In the genomic region with DNA sequence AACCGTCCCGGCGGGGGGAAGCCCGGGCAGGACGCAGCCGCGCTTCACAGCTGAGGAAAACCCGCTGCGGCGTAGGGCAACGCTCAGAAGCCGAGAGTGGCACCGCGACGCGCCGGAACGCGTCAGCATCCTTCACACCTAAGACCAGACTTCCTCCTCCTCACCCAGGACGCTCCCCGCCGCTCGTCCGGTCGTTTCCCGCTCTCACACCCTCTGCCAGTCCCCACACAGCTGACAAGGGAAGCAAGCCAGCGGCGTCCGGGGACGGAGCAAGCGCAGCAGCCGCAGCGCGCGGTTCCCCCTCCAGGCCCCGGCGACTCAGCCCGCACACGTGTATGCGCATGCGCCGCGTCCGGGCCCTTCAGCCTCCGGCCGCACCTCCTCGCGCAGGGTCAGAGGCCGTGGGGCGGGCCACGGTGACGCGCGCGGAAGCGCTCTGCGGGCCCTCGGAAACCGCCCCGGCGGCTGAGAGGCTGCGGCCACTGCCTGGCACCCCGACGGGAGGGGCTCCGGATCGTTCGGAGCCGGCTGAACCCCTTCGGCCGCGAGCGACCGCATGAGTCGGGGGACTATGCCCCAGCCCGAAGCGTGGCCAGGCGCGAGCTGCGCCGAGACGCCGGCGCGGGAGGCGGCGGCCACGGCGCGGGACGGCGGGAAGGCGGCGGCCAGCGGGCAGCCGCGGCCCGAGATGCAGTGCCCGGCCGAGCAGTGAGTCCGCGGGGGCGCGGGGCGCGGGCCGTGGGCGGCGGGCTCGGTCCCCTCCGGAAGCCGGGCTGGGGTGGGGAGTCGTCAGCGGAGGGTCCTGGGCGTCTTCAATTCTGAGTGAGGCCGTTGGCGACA, we compare ENCODE assay signal across 1 cellular context.
TF ChIP-seq lines count a peak whose summit lies in the region.

TSS of gene OTULIN (plus strand) at position 449 of the 840 bp plus-strand sequence. CDS start at position 557, 108 bp downstream.

TF ChIP-seq in K562, 482 proteins besides CTCF, POLR2A, EP300 and RAD21 (continued from another document and continues in another):
- TF ChIP-seq, protein P1, sequence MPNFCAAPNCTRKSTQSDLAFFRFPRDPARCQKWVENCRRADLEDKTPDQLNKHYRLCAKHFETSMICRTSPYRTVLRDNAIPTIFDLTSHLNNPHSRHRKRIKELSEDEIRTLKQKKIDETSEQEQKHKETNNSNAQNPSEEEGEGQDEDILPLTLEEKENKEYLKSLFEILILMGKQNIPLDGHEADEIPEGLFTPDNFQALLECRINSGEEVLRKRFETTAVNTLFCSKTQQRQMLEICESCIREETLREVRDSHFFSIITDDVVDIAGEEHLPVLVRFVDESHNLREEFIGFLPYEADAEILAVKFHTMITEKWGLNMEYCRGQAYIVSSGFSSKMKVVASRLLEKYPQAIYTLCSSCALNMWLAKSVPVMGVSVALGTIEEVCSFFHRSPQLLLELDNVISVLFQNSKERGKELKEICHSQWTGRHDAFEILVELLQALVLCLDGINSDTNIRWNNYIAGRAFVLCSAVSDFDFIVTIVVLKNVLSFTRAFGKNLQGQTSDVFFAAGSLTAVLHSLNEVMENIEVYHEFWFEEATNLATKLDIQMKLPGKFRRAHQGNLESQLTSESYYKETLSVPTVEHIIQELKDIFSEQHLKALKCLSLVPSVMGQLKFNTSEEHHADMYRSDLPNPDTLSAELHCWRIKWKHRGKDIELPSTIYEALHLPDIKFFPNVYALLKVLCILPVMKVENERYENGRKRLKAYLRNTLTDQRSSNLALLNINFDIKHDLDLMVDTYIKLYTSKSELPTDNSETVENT (CRISPR knock-in tag; IDR thresholded peaks at IDR 0.05) = 0 out of 2 replicates have a peak, but pooled peaks have one; percentile 56
- TF ChIP-seq CBX3 (IDR thresholded peaks at IDR 0.05; ENCODE audit: borderline replicate concordance in 1 of 2, low read length in 2 of 2) (peak in 1 of 2 experiments; percentile 56; a peak in 1 of 3 replicates), ZNF140 (CRISPR knock-in tag; IDR thresholded peaks at IDR 0.05) (no peak), PURB (CRISPR knock-in tag; IDR thresholded peaks at IDR 0.05; ENCODE audit: low read depth) (no peak), ZFP1 (CRISPR knock-in tag; IDR thresholded peaks at IDR 0.05) (no peak), ZNF717 (CRISPR knock-in tag; IDR thresholded peaks at IDR 0.05) (no peak), SMARCA4 (IDR thresholded peaks at IDR 0.05) (no peak; the same call in 1 of the 2 replicates), MBD1 (CRISPR knock-in tag; IDR thresholded peaks at IDR 0.05) (no peak), CAMTA2 (CRISPR knock-in tag; conservative IDR thresholded peaks at IDR 0.05) (no peak), PRMT5 (CRISPR knock-in tag; IDR thresholded peaks at IDR 0.05) (no peak), KDM1A (IDR thresholded peaks at IDR 0.05) (no peak), YY1 (IDR thresholded peaks at IDR 0.05; ENCODE audit: borderline replicate concordance in 1 of 3, control insufficient read depth in 1 of 3, extremely low read depth in 1 of 3, insufficient read depth in 3 of 3, insufficient read length in 1 of 3, insufficient replicate concordance in 2 of 3, low read depth in 1 of 3, low read length in 2 of 3) (no peak), RBM39 (optimal IDR thresholded peaks at IDR 0.05; ENCODE audit: low read depth, low read length) (no peak), GATAD2B (IDR thresholded peaks at IDR 0.05; ENCODE audit: borderline replicate concordance) (peak; percentile 92), CC2D1A (IDR thresholded peaks at IDR 0.05) (no peak), HIVEP1 (CRISPR knock-in tag; IDR thresholded peaks at IDR 0.05) (no peak), NR3C1 (CRISPR knock-in tag; IDR thresholded peaks at IDR 0.05) (0 out of 2 replicates have a peak, but pooled peaks have one; percentile 2), ARHGAP35 (IDR thresholded peaks at IDR 0.05; ENCODE audit: partially characterized antibody) (no peak), SMARCA5 (IDR thresholded peaks at IDR 0.05) (no peak), FOXJ3 (CRISPR knock-in tag; IDR thresholded peaks at IDR 0.05) (no peak), RNF2 (IDR thresholded peaks at IDR 0.05) (peak; percentile 67; the same call in 1 of the 2 replicates), ZNF3 (CRISPR knock-in tag; IDR thresholded peaks at IDR 0.05) (no peak), PTTG1 (tag; IDR thresholded peaks at IDR 0.05; ENCODE audit: low read depth) (no peak), NCOR1 (IDR thresholded peaks at IDR 0.05) (no peak), ZNF780A (CRISPR knock-in tag; IDR thresholded peaks at IDR 0.05) (no peak), OTX1 (CRISPR knock-in tag; IDR thresholded peaks at IDR 0.05) (no peak), BCOR (IDR thresholded peaks at IDR 0.05) (no peak; the same call in 1 of the 2 replicates), TEAD1 (CRISPR knock-in tag; IDR thresholded peaks at IDR 0.05) (peak in 1 of 2 experiments; percentile 52; a peak in 1 of 4 replicates), NFIC (IDR thresholded peaks at IDR 0.05) (peak; percentile 75), POLR3A (IDR thresholded peaks at IDR 0.05; ENCODE audit: borderline replicate concordance, extremely low read depth, insufficient read depth, insufficient read length) (no peak), CTBP1 (IDR thresholded peaks at IDR 0.05; ENCODE audit: borderline replicate concordance) (peak; percentile 89), ZNF695 (CRISPR knock-in tag; IDR thresholded peaks at IDR 0.05) (no peak), ZNF444 (CRISPR knock-in tag; IDR thresholded peaks at IDR 0.05) (no peak), TRIM24 (IDR thresholded peaks at IDR 0.05) (peak in 1 of 2 experiments; percentile 32; a peak in 1 of 4 replicates), ARID2 (IDR thresholded peaks at IDR 0.05) (no peak), EGR1 (conservative IDR thresholded peaks at IDR 0.05) (peak; percentile 35; the same call in 1 of the 2 replicates), RBM25 (IDR thresholded peaks at IDR 0.05; ENCODE audit: low read depth, low read length, severe bottlenecking) (no peak), KLF10 (CRISPR knock-in tag; IDR thresholded peaks at IDR 0.05) (no peak), ELF2 (CRISPR knock-in tag; IDR thresholded peaks at IDR 0.05) (peak; percentile 93), USF1 (CRISPR knock-in tag; IDR thresholded peaks at IDR 0.05) (0 out of 2 replicates have a peak, but pooled peaks have one; percentile 8), NR0B1 (IDR thresholded peaks at IDR 0.05; ENCODE audit: partially characterized antibody) (no peak), MBD2 (IDR thresholded peaks at IDR 0.05; ENCODE audit: borderline replicate concordance, low read depth) (no peak), PREB (CRISPR knock-in tag; IDR thresholded peaks at IDR 0.05) (no peak), BRD9 (IDR thresholded peaks at IDR 0.05; ENCODE audit: low read depth, partially characterized antibody) (no peak), TRIM28 (IDR thresholded peaks at IDR 0.05) (0 out of 2 replicates have a peak, but pooled peaks have one; percentile 12), ERF (CRISPR knock-in tag; IDR thresholded peaks at IDR 0.05) (peak; percentile 49; the same call in 1 of the 2 replicates), MYC (IDR thresholded peaks at IDR 0.05; ENCODE audit: low read depth, low read length) (peak; percentile 82), MYC (CRISPR knock-in tag; IDR thresholded peaks at IDR 0.05; ENCODE audit: borderline replicate concordance, low read depth) (no peak), SMARCB1 (IDR thresholded peaks at IDR 0.05; ENCODE audit: insufficient read length, low read depth) (no peak), ZC3H11A (IDR thresholded peaks at IDR 0.05; ENCODE audit: low read depth, low read length) (no peak), NFE2L1 (tag; IDR thresholded peaks at IDR 0.05; ENCODE audit: borderline replicate concordance, low read depth) (no peak), ZNF263 (CRISPR knock-in tag; IDR thresholded peaks at IDR 0.05; ENCODE audit: borderline replicate concordance) (peak; percentile 53; the same call in 1 of the 2 replicates)
- TF ChIP-seq, protein P2, sequence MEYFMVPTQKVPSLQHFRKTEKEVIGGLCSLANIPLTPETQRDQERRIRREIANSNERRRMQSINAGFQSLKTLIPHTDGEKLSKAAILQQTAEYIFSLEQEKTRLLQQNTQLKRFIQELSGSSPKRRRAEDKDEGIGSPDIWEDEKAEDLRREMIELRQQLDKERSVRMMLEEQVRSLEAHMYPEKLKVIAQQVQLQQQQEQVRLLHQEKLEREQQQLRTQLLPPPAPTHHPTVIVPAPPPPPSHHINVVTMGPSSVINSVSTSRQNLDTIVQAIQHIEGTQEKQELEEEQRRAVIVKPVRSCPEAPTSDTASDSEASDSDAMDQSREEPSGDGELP (CRISPR knock-in tag; IDR thresholded peaks at IDR 0.05; ENCODE audit: borderline replicate concordance) = peak; percentile 98
- TF ChIP-seq, protein P3, sequence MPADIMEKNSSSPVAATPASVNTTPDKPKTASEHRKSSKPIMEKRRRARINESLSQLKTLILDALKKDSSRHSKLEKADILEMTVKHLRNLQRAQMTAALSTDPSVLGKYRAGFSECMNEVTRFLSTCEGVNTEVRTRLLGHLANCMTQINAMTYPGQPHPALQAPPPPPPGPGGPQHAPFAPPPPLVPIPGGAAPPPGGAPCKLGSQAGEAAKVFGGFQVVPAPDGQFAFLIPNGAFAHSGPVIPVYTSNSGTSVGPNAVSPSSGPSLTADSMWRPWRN (IDR thresholded peaks at IDR 0.05; ENCODE audit: low read depth) = no peak
- TF ChIP-seq, protein P4, sequence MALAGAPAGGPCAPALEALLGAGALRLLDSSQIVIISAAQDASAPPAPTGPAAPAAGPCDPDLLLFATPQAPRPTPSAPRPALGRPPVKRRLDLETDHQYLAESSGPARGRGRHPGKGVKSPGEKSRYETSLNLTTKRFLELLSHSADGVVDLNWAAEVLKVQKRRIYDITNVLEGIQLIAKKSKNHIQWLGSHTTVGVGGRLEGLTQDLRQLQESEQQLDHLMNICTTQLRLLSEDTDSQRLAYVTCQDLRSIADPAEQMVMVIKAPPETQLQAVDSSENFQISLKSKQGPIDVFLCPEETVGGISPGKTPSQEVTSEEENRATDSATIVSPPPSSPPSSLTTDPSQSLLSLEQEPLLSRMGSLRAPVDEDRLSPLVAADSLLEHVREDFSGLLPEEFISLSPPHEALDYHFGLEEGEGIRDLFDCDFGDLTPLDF (CRISPR knock-in tag; IDR thresholded peaks at IDR 0.05) = peak; percentile 46; the same call in 1 of the 2 replicates
- TF ChIP-seq, protein P5, sequence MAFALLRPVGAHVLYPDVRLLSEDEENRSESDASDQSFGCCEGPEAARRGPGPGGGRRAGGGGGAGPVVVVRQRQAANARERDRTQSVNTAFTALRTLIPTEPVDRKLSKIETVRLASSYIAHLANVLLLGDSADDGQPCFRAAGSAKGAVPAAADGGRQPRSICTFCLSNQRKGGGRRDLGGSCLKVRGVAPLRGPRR (CRISPR knock-in tag; IDR thresholded peaks at IDR 0.05) = no peak
- TF ChIP-seq, protein P6, sequence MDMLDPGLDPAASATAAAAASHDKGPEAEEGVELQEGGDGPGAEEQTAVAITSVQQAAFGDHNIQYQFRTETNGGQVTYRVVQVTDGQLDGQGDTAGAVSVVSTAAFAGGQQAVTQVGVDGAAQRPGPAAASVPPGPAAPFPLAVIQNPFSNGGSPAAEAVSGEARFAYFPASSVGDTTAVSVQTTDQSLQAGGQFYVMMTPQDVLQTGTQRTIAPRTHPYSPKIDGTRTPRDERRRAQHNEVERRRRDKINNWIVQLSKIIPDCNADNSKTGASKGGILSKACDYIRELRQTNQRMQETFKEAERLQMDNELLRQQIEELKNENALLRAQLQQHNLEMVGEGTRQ (CRISPR knock-in tag; IDR thresholded peaks at IDR 0.05) = no peak
- TF ChIP-seq, protein P7, sequence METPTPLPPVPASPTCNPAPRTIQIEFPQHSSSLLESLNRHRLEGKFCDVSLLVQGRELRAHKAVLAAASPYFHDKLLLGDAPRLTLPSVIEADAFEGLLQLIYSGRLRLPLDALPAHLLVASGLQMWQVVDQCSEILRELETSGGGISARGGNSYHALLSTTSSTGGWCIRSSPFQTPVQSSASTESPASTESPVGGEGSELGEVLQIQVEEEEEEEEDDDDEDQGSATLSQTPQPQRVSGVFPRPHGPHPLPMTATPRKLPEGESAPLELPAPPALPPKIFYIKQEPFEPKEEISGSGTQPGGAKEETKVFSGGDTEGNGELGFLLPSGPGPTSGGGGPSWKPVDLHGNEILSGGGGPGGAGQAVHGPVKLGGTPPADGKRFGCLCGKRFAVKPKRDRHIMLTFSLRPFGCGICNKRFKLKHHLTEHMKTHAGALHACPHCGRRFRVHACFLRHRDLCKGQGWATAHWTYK (CRISPR knock-in tag; IDR thresholded peaks at IDR 0.05) = no peak
